9 cellular contexts compared by ENCODE assay signal in the genomic region with DNA sequence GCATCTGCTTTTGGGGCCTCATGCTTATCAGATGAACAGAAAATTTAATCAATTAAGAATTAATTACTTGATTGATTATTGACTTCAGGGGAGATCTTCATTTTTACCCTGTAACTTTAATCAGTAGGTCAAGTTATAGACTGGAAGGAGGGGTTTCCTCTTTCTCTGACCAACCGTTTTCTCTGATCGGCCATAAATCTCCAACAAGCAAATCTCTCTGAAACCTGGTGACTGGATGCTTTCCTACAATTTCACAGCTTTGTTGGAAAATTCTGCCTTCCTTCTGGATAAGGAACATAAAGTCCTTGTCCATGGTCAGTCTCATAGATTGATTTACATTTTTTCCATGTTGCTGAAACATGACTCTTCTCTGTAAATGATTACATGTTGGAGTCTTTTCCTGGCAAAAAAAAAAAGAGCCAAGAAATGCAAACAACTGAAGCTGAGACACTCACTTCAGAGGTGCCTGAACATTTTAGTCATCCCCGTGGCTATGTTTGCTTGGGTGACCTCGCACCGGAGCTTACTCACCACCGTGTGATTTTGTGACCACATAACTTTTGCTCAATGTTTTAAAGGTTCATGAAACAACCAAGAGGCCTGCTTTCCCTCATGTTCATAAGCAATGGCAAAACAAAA. TPM values are rescaled to one million over a fixed set of nuclear protein-coding genes. Genes with fewer than 3 reads are reported as not detected.
DNase-seq lines count a peak whose midpoint lies in the region; ATAC-seq, FAIRE-seq and TF ChIP-seq lines count a peak whose summit lies in the region.
"Had no signal": no experiment of that assay in that cellular context is flagged by ENCODE, and none has a peak within 500 bp of the region (broad histone marks: within the 10 kb centered on the region; RNA-seq: fewer than 3 reads in every experiment).

No MANE protein-coding gene starts in this region.

- peaks cover 3% of the 10 kb centered on the region for H3K27me3 ChIP-seq in keratinocyte (ENCODE audit: control insufficient read depth, extremely low read depth, insufficient read depth, low read length)

- no peak overlapping the region for H2AFZ ChIP-seq in keratinocyte (ENCODE audit: control insufficient read depth, low read length)

- H3K27ac ChIP-seq in keratinocyte (ENCODE audit: control insufficient read depth, insufficient read depth, low read length): no peak overlapping the region

- no peaks in the 10 kb centered on the region for H3K9me3 ChIP-seq in keratinocyte (ENCODE audit: control insufficient read depth, low read depth, low read length)

- no peak overlapping the region for H3K9ac ChIP-seq in keratinocyte (ENCODE audit: control insufficient read depth, extremely low read depth, insufficient read depth, low read length)

- no peaks in the 10 kb centered on the region for H3K9me1 ChIP-seq in keratinocyte (ENCODE audit: control insufficient read depth, extremely low read depth, insufficient read depth, low read length)

- H4K20me1 ChIP-seq in keratinocyte (ENCODE audit: control insufficient read depth, extremely low read depth, insufficient read depth, low read length): no peaks in the 10 kb centered on the region

- H3K36me3 ChIP-seq in keratinocyte (ENCODE audit: control insufficient read depth in 2 of 2, extremely low read depth in 1 of 2, insufficient read depth in 2 of 2, low read length in 2 of 2): no peaks in the 10 kb centered on the region

- peak; percentile 77 for ATAC-seq in HG03432 (IDR thresholded peaks at IDR 0.05; ENCODE audit: unreplicated experiment)
- ATAC-seq in omental fat pad (ENCODE audit: low FRiP score): no peak

- intact Hi-C loops in posterior vena cava (cut with DNase I): no loop called here

- no peak for FAIRE-seq in keratinocyte (lab: Jason Lieb, UNC)

- peak; percentile 57 to 63 for DNase-seq in activated CD4-positive, alpha-beta T cell treated with anti-CD3 and anti-CD28 coated beads for 4 hours
- DNase-seq in activated CD4-positive, alpha-beta T cell treated with anti-CD3 and anti-CD28 coated beads, Interleukin-2, amount 50 U/mL, for 1 hour: no peak
- peak; percentile 56 for DNase-seq in activated CD8-positive, alpha-beta memory T cell treated with anti-CD3 and anti-CD28 coated beads, Interleukin-2, amount 50 U/mL, for 4 hours
- DNase-seq in keratinocyte (ENCODE audit: low read depth, low spot score) (peak; percentile 45), NCI-H2029 treated with DMSO at 0.1 percent for 48 hours (lab: John Stamatoyannopoulos, UW) (no peak), posterior vena cava (ENCODE audit: low spot score) (no peak), omental fat pad (ENCODE audit: low spot score) (no peak)
- DNase-seq: DND-41 had no signal

- H3K4me3 ChIP-seq in keratinocyte (ENCODE audit: control insufficient read depth in 2 of 3, extremely low read depth in 1 of 3, insufficient read depth in 2 of 3, low read depth in 1 of 3, low read length in 3 of 3): no peak overlapping the region

- TF ChIP-seq CTCF in keratinocyte (optimal IDR thresholded peaks at IDR 0.05 in 1 of 3, IDR thresholded peaks at IDR 0.05 in 1 of 3, conservative IDR thresholded peaks at IDR 0.05 in 1 of 3; ENCODE audit: extremely low read depth in 1 of 3, insufficient read depth in 2 of 3, low read length in 3 of 3) (no peak), omental fat pad (IDR thresholded peaks at IDR 0.05) (no peak)

- H3K79me2 ChIP-seq in keratinocyte (ENCODE audit: control insufficient read depth, insufficient read depth, low read length): no peaks in the 10 kb centered on the region

- no peak overlapping the region for H3K4me2 ChIP-seq in keratinocyte (ENCODE audit: control insufficient read depth, extremely low read depth, insufficient read depth, low read depth, low read length)

- dilution Hi-C loops in keratinocyte (cut with MboI; ENCODE audit: extremely low pct_ligation_motif_present, low sequenced_read_pairs): no loop called here

- peaks cover 2% of the 10 kb centered on the region for H3K4me1 ChIP-seq in keratinocyte (ENCODE audit: control insufficient read depth, extremely low read depth, insufficient read depth, low read length)

RNA-seq across cellular contexts. Expression of a gene that starts 31.0 kb away (rescaled TPM):
- polyA plus RNA-seq in keratinocyte: 0.01 to 0.12 TPM (median 0.10 TPM) in 3 replicates
- not detected for polyA plus RNA-seq in keratinocyte (2011; ENCODE audit: low read depth)
- 0.04 TPM in 1 of 2 replicates, not detected in the other for polyA plus RNA-seq in keratinocyte (2011; cell fraction: cytosol; rRNA removed)
- 0.03 TPM in 1 of 2 replicates, not detected in the other for polyA plus RNA-seq in keratinocyte (2011; cell fraction: nucleus; rRNA removed)
- not detected in 2 replicates for polyA plus RNA-seq in keratinocyte (2012; ENCODE audit: low replicate concordance)
- not detected in 3 replicates for polyA minus RNA-seq in keratinocyte
- polyA minus RNA-seq in keratinocyte (2011; cell fraction: cytosol; rRNA and poly(A)+ RNA removed): not detected
- polyA minus RNA-seq in keratinocyte (2011; cell fraction: nucleus; rRNA and poly(A)+ RNA removed): not detected in 2 replicates
- total RNA-seq in posterior vena cava: 1 to 10 TPM; 1.7 to 2.7 TPM
- 1 to 10 TPM; 3.5 to 5.8 (median 4.1) TPM for total RNA-seq in omental fat pad

Comparison
In these comparisons a context has a peak if more than half of its experiments do, and no peak if none do; other contexts are left out.
1. DNase-seq: peak in activated CD4-positive, alpha-beta T cell treated with anti-CD3 and anti-CD28 coated beads for 4 hours (2 of 2), activated CD8-positive, alpha-beta memory T cell treated with anti-CD3 and anti-CD28 coated beads, Interleukin-2, amount 50 U/mL, for 4 hours (single experiment) and keratinocyte (single experiment); none in activated CD4-positive, alpha-beta T cell treated with anti-CD3 and anti-CD28 coated beads, Interleukin-2, amount 50 U/mL, for 1 hour (single experiment), NCI-H2029 treated with DMSO at 0.1 percent for 48 hours (single experiment), posterior vena cava (single experiment) and omental fat pad (single experiment).